Comparison of ENCODE assay signal across 11 cellular contexts in genomic region chr1:55580845-55581332, GRCh38.
DNase-seq lines count a peak whose midpoint lies in the region; ATAC-seq and TF ChIP-seq lines count a peak whose summit lies in the region.
"Had no signal": no experiment of that assay in that cellular context is flagged by ENCODE, and none has a peak within 500 bp of the region (broad histone marks: within the 10 kb centered on the region; RNA-seq: fewer than 3 reads in every experiment).

No MANE protein-coding gene starts in this region.

- peaks cover 24% of the 10 kb centered on the region for H3F3A ChIP-seq in SK-N-SH (replicated peaks; ENCODE audit: insufficient read depth)

- no peaks in the 10 kb centered on the region for H4K20me1 ChIP-seq in SK-N-SH (ENCODE audit: insufficient read depth)

- H3K27me3 ChIP-seq in SK-N-SH (ENCODE audit: insufficient read depth), result no peaks in the 10 kb centered on the region

- no peaks in the 10 kb centered on the region for H3K36me3 ChIP-seq in SK-N-SH (replicated peaks in 1 of 2; ENCODE audit: control insufficient read depth in 1 of 2, insufficient read depth in 2 of 2, low read length in 1 of 2)

- TF ChIP-seq CTCF in AG10803 (conservative IDR thresholded peaks at IDR 0.05; ENCODE audit: low read length) (no peak), SK-N-SH (IDR thresholded peaks at IDR 0.05) (no peak), foreskin fibroblast (IDR thresholded peaks at IDR 0.05; ENCODE audit: low read depth, low read length) (no peak), osteocyte (IDR thresholded peaks at IDR 0.05) (no peak)

- H3K4me3 Mint-ChIP-seq in osteocyte (ENCODE audit: unreplicated experiment), result no peak overlapping the region
- H3K4me3 Mint-ChIP-seq: activated CD8-positive, alpha-beta T cell treated with anti-CD3 and anti-CD28 coated beads for 36 hours; CD8-positive, alpha-beta memory T cell; central memory CD8-positive, alpha-beta T cell had no signal

- H3K79me2 ChIP-seq in SK-N-SH (ENCODE audit: insufficient read depth), result no peaks in the 10 kb centered on the region

- peak overlapping the region; percentile 43 to 86 for H3K27ac ChIP-seq in SK-N-SH (ENCODE audit: low read depth in 2 of 2, low read length in 1 of 2)

- no peaks in the 10 kb centered on the region for H3K36me3 Mint-ChIP-seq in osteocyte (ENCODE audit: unreplicated experiment)
- H3K36me3 Mint-ChIP-seq: CD8-positive, alpha-beta memory T cell had no signal

- peak; percentile 43 to 84; a peak in 3 of 4 replicates for TF ChIP-seq EP300 in SK-N-SH (IDR thresholded peaks at IDR 0.05; ENCODE audit: borderline replicate concordance in 1 of 2, low read depth in 1 of 2, low read length in 1 of 2)

- ATAC-seq in GM21723 (IDR thresholded peaks at IDR 0.05; ENCODE audit: unreplicated experiment) (no peak), HG03135 (IDR thresholded peaks at IDR 0.05; ENCODE audit: unreplicated experiment) (no peak)
- ATAC-seq: activated CD8-positive, alpha-beta T cell treated with anti-CD3 and anti-CD28 coated beads for 36 hours had no signal

- POLR2A ChIA-PET in SK-N-SH (lab: Yijun Ruan, JAX), result no interaction called here

- CTCF ChIA-PET in SK-N-SH (lab: Yijun Ruan, JAX), result interaction anchor here (0.7 to 1.2 kb wide), 3 partner anchors 22 to 997 kb away, joined by 3 to 4 read pairs (median 3); no protein-coding TSS in a partner anchor

- DNase-seq in AG10803 (ENCODE audit: low read depth) (peak; percentile 93), SK-N-SH (no peak), foreskin fibroblast (peak; percentile 88 to 92), osteocyte (ENCODE audit: extremely low spot score, unreplicated experiment) (no peak), KG1 (lab: John Stamatoyannopoulos, UW) (no peak)
- DNase-seq in stimulated activated CD4-positive, alpha-beta T cell treated with anti-CD3 and anti-CD28 coated beads, Interleukin-2, amount 100 ng/mL, for 24 hours, result no peak
- DNase-seq: activated CD8-positive, alpha-beta T cell treated with anti-CD3 and anti-CD28 coated beads for 36 hours; CD8-positive, alpha-beta memory T cell had no signal

- H3K9me3 Mint-ChIP-seq in osteocyte (ENCODE audit: unreplicated experiment), result no peaks in the 10 kb centered on the region
- H3K9me3 Mint-ChIP-seq: activated CD8-positive, alpha-beta T cell treated with anti-CD3 and anti-CD28 coated beads for 36 hours; central memory CD8-positive, alpha-beta T cell had no signal

- peak overlapping the region; percentile 11; the same call in 1 of the 2 replicates for H3K4me2 ChIP-seq in SK-N-SH

- H3K9ac ChIP-seq in SK-N-SH, result no peak overlapping the region

- peaks cover 55% of the 10 kb centered on the region for H3K4me1 Mint-ChIP-seq in osteocyte (ENCODE audit: unreplicated experiment)
- H3K4me1 Mint-ChIP-seq: CD8-positive, alpha-beta memory T cell; central memory CD8-positive, alpha-beta T cell had no signal

- no peak overlapping the region for H2AFZ ChIP-seq in SK-N-SH (ENCODE audit: low read depth)

- TF ChIP-seq RAD21 in SK-N-SH (IDR thresholded peaks at IDR 0.05; ENCODE audit: low read length), result no peak

- 26% methylated on average over 3 of the region's 3 CpGs for WGBS in SK-N-SH (ENCODE audit: low lambda C conversion rate)

- H3K9me3 ChIP-seq in SK-N-SH, result no peaks in the 10 kb centered on the region

- H3K4me3 ChIP-seq in AG10803 (ENCODE audit: low read length) (no peak overlapping the region), SK-N-SH (ENCODE audit: low read depth in 2 of 2, low read length in 1 of 2) (no peak overlapping the region), foreskin fibroblast (ENCODE audit: low read depth in 1 of 2, low read length in 2 of 2) (no peak overlapping the region)

- no peaks in the 10 kb centered on the region for H3K9me2 ChIP-seq in SK-N-SH

- H3K27ac Mint-ChIP-seq in osteocyte (ENCODE audit: unreplicated experiment), result peak overlapping the region; percentile 63
- H3K27ac Mint-ChIP-seq: activated CD8-positive, alpha-beta T cell treated with anti-CD3 and anti-CD28 coated beads for 36 hours; CD8-positive, alpha-beta memory T cell had no signal

- H3K27me3 Mint-ChIP-seq in osteocyte (ENCODE audit: unreplicated experiment), result no peaks in the 10 kb centered on the region

- H3K4me1 ChIP-seq in SK-N-SH (ENCODE audit: control insufficient read depth in 1 of 2, insufficient read depth in 2 of 2, low read depth in 1 of 2, low read length in 1 of 2), result peaks cover 21 to 28% of the 10 kb centered on the region in 2 experiments

TF ChIP-seq in SK-N-SH, 30 proteins besides CTCF, POLR2A, EP300 and RAD21 (continues in another document):
- TF ChIP-seq RXRA (IDR thresholded peaks at IDR 0.05; ENCODE audit: borderline replicate concordance, low read depth) (peak; percentile 46; the same call in 1 of the 2 replicates), FOSL2 (IDR thresholded peaks at IDR 0.05; ENCODE audit: borderline replicate concordance, low read depth) (peak; percentile 89), YY1 (IDR thresholded peaks at IDR 0.05; ENCODE audit: low read depth) (no peak), FOXM1 (IDR thresholded peaks at IDR 0.05; ENCODE audit: low read depth) (no peak), CHD2 (IDR thresholded peaks at IDR 0.05; ENCODE audit: low read length, partially characterized antibody) (no peak), ELF1 (IDR thresholded peaks at IDR 0.05) (no peak), MEF2A (IDR thresholded peaks at IDR 0.05; ENCODE audit: borderline replicate concordance, low read depth) (no peak; the same call in 1 of the 2 replicates), SMC3 (IDR thresholded peaks at IDR 0.05; ENCODE audit: low read depth, low read length) (no peak), IRF3 (IDR thresholded peaks at IDR 0.05; ENCODE audit: low read depth, low read length) (no peak), FOXJ3 (CRISPR knock-in tag; IDR thresholded peaks at IDR 0.05) (no peak), ZBTB33 (IDR thresholded peaks at IDR 0.05; ENCODE audit: borderline replicate concordance, low read depth) (no peak), TEAD4 (IDR thresholded peaks at IDR 0.05; ENCODE audit: borderline replicate concordance, insufficient read depth) (peak; percentile 52; the same call in 1 of the 2 replicates), TAF1 (IDR thresholded peaks at IDR 0.05; ENCODE audit: borderline replicate concordance, low read depth, low read length) (no peak), NRF1 (IDR thresholded peaks at IDR 0.05; ENCODE audit: low read depth, low read length) (no peak), REST (IDR thresholded peaks at IDR 0.05; ENCODE audit: low read depth, low read length) (no peak), NFIC (IDR thresholded peaks at IDR 0.05; ENCODE audit: borderline replicate concordance) (peak; percentile 75), EZH2phosphoT487 (IDR thresholded peaks at IDR 0.05; ENCODE audit: borderline replicate concordance, low read depth) (no peak)

Comparison
In these comparisons a context has a peak if more than half of its experiments do, and no peak if none do; other contexts are left out.
1. DNase-seq: peak in AG10803 (single experiment) and foreskin fibroblast (2 of 2); none in SK-N-SH (single experiment), osteocyte (single experiment), KG1 (single experiment) and stimulated activated CD4-positive, alpha-beta T cell treated with anti-CD3 and anti-CD28 coated beads, Interleukin-2, amount 100 ng/mL, for 24 hours (0 of 2).